ENCODE assay signal across 25 cellular contexts in genomic region chr22:48500481-48501230, GRCh38.
A peak's percentile ranks its signal among the peaks of the same experiment; 100 is the strongest.
DNase-seq lines count a peak whose midpoint lies in the region; ATAC-seq and TF ChIP-seq lines count a peak whose summit lies in the region.
"Had no signal": no experiment of that assay in that cellular context is flagged by ENCODE, and none has a peak within 500 bp of the region (broad histone marks: within the 10 kb centered on the region; RNA-seq: fewer than 3 reads in every experiment).

No MANE protein-coding gene starts in this region.

- intact Hi-C loops in A673 (cut with micrococcal nuclease; ENCODE audit: unreplicated experiment) (no loop called here), lower lobe of right lung (cut with DNase I) (no loop called here)

- H3K4me3 ChIP-seq in A673 (ENCODE audit: low read depth, low read length, poor library complexity, severe bottlenecking) (no peak overlapping the region), brain microvascular endothelial cell (ENCODE audit: low read depth, low read length) (no peak overlapping the region), lower lobe of right lung (no peak overlapping the region)
- H3K4me3 ChIP-seq: ovary, suprapubic skin, vagina had no signal

- BruUV-seq in A673 (replicated peaks; lab: Mats Ljungman, UMichigan): no TSS peak

- peak overlapping the region; percentile 40 for H3K27ac ChIP-seq in A673 (ENCODE audit: low read depth, low read length, poor library complexity, severe bottlenecking)
- no peak overlapping the region for H3K27ac ChIP-seq in brain microvascular endothelial cell
- no peak overlapping the region for H3K27ac ChIP-seq in lower lobe of right lung
- H3K27ac ChIP-seq: ovary, suprapubic skin, vagina had no signal

- H3K27me3 ChIP-seq in A673 (replicated peaks; ENCODE audit: insufficient read depth, low read depth, low read length, poor library complexity): no peaks in the 10 kb centered on the region
- no peaks in the 10 kb centered on the region for H3K27me3 ChIP-seq in brain microvascular endothelial cell (replicated peaks)
- no peaks in the 10 kb centered on the region for H3K27me3 ChIP-seq in lower lobe of right lung (ENCODE audit: low read depth)
- H3K27me3 ChIP-seq: ovary, vagina had no signal

- H3K9me3 ChIP-seq in A673 (ENCODE audit: low read depth, low read length, poor library complexity, severe bottlenecking): no peaks in the 10 kb centered on the region
- H3K9me3 ChIP-seq in lower lobe of right lung: no peaks in the 10 kb centered on the region
- H3K9me3 ChIP-seq: ovary, suprapubic skin, vagina had no signal

- H3K4me1 ChIP-seq in A673 (ENCODE audit: insufficient read depth, low read length, poor library complexity, severe bottlenecking) (peaks cover 25% of the 10 kb centered on the region), lower lobe of right lung (no peaks in the 10 kb centered on the region)
- H3K4me1 ChIP-seq: vagina had no signal

- TF ChIP-seq CTCF in A673 (conservative IDR thresholded peaks at IDR 0.05; ENCODE audit: low read depth, low read length): no peak
- TF ChIP-seq CTCF in brain microvascular endothelial cell (IDR thresholded peaks at IDR 0.05; ENCODE audit: low read depth, low read length, missing control alignments): no peak
- no peak for TF ChIP-seq CTCF in lower lobe of right lung (IDR thresholded peaks at IDR 0.05)
- TF ChIP-seq CTCF in omental fat pad (IDR thresholded peaks at IDR 0.05): no peak

- CTCF ChIA-PET in A673 (lab: Charles Lee): interaction anchor here (0.9 kb wide), 1 partner anchor 8 kb away, joined by 3 read pairs; no protein-coding TSS in a partner anchor

- POLR2A ChIA-PET in A673 (lab: Charles Lee; ENCODE audit: low non-redundant PET): no interaction called here

- no peaks in the 10 kb centered on the region for H3K36me3 ChIP-seq in A673 (ENCODE audit: insufficient read depth, low read length, poor library complexity, severe bottlenecking)
- H3K36me3 ChIP-seq in brain microvascular endothelial cell (replicated peaks): no peaks in the 10 kb centered on the region
- no peaks in the 10 kb centered on the region for H3K36me3 ChIP-seq in lower lobe of right lung
- H3K36me3 ChIP-seq: ovary, suprapubic skin, vagina had no signal

- in situ Hi-C loops in brain microvascular endothelial cell (cut with HindIII; ENCODE audit: low pct_ligation_motif_present, low sequenced_read_pairs): no loop called here

- no peak for ATAC-seq in lower lobe of right lung
- no peak for ATAC-seq in omental fat pad (ENCODE audit: low FRiP score)
- ATAC-seq in GM18873 (IDR thresholded peaks at IDR 0.05; ENCODE audit: low FRiP score, unreplicated experiment): no peak
- ATAC-seq: activated CD4-positive, alpha-beta T cell treated with anti-CD3 and anti-CD28 coated beads for 36 hours; activated CD8-positive, alpha-beta memory T cell treated with anti-CD3 and anti-CD28 coated beads, Interleukin-2, amount 10 ng/mL, durations not matched to agents 7 days and 5 days; sciatic nerve; stimulated activated effector memory CD8-positive, alpha-beta T cell treated with anti-CD3 and anti-CD28 coated beads, Interleukin-12 subunit alpha, Interleukin-12 subunit beta, amount 100 ng/mL, for 72 hours had no signal

- DNase-seq in A673 (ENCODE audit: low spot score) (peak; percentile 88), HT1080 (ENCODE audit: low read depth) (peak; percentile 58), brain microvascular endothelial cell (peak; percentile 52), lower lobe of right lung (peak; percentile 41), omental fat pad (ENCODE audit: low spot score) (no peak), middle frontal gyrus (ENCODE audit: extremely low spot score, low spot score) (no peak)
- no peak for DNase-seq in activated CD4-positive, alpha-beta T cell treated with anti-CD3 and anti-CD28 coated beads, Interleukin-2, amount 50 U/mL, for 48 hours
- DNase-seq: activated CD4-positive, alpha-beta T cell treated with anti-CD3 and anti-CD28 coated beads for 36 hours; activated CD8-positive, alpha-beta memory T cell treated with anti-CD3 and anti-CD28 coated beads, Interleukin-2, amount 10 ng/mL, durations not matched to agents 7 days and 5 days; activated naive CD8-positive, alpha-beta T cell treated with anti-CD3 and anti-CD28 coated beads for 36 hours; CD4-positive, CD25-positive, alpha-beta regulatory T cell; GF-D8; GOT3; hippocampal formation; naive B cell; NCI-H1417; NCI-H774; ovary; SHP77 treated with DMSO at 0.1 percent for 48 hours; T-cell had no signal

Comparison
In these comparisons a context has a peak if more than half of its experiments do, and no peak if none do; other contexts are left out.
1. DNase-seq: peak in A673 (single experiment), HT1080 (single experiment), brain microvascular endothelial cell (single experiment) and lower lobe of right lung (single experiment); none in activated CD4-positive, alpha-beta T cell treated with anti-CD3 and anti-CD28 coated beads, Interleukin-2, amount 50 U/mL, for 48 hours (0 of 2), omental fat pad (single experiment) and middle frontal gyrus (single experiment).